Comparison of ENCODE assay signal across 8 cellular contexts in the genomic region with DNA sequence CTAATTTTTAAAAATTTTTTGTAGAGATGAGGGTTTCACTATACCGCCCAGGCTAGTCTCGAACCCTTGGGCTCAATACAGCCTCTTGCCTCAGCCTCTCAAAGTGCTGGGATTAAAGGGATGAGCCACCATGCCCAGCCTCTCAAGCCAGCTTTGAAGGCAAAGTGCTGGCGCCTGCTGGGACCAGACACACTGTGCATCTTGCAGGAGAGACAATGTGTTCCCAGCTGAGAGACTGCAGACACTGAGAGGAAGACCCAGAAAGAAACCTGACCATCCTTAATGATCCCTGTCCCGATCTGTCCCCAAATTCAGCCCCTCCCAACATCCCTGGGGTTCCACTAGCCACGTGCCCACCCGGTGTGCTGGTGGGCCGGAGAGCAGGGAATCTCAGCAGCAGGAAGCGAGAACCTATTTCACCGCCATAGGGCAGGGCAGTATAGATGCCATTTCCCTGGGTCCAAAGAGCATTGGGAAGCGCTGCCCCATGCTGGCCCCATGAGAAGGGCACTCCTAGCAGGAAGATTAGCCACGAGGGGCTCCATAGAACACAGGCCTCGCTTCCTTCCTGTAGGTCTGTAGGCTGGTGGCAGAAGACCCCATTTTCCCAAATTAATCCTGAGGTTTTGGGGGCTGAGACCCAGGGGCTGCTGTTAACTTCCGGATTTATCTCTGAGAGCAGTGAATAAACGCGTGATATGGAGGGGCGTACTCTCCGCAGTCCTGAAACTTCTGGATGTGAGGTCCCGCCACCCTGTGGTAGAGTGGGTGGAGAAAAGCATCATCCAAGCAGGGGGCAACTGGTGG. TPM values are rescaled to one million over a fixed set of nuclear protein-coding genes. Genes with fewer than 3 reads are reported as not detected.
DNase-seq lines count a peak whose midpoint lies in the region; ATAC-seq and TF ChIP-seq lines count a peak whose summit lies in the region.

No MANE protein-coding gene starts in this region.

- peak; percentile 4 for ATAC-seq in HG03342 (IDR thresholded peaks at IDR 0.05; ENCODE audit: unreplicated experiment)
- ATAC-seq in GM21737 (IDR thresholded peaks at IDR 0.05; ENCODE audit: unreplicated experiment), result no peak
- ATAC-seq in sciatic nerve, result no peak

- no peak overlapping the region for H2AFZ ChIP-seq in ACC112 (ENCODE audit: low read length, unreplicated experiment)

- intact Hi-C loops in breast epithelium (cut with DNase I; ENCODE audit: low total_unique reads), result no loop called here
- intact Hi-C loops in sciatic nerve (cut with DNase I), result loop anchor here (2.0 kb wide), 1 partner anchor 16 kb away; the partner anchor contains the start of gene FDX2

- H3K4me1 ChIP-seq in ACC112 (ENCODE audit: control insufficient read depth, insufficient read depth, low read length, unreplicated experiment), result no peaks in the 10 kb centered on the region
- H3K4me1 ChIP-seq in breast epithelium, result peaks cover 5 to 6% of the 10 kb centered on the region in 2 donors
- H3K4me1 ChIP-seq in mononuclear cell (ENCODE audit: insufficient read depth, low read length), result peaks cover 41% of the 10 kb centered on the region

- no peaks in the 10 kb centered on the region for H3K27me3 ChIP-seq in ACC112 (ENCODE audit: insufficient read depth, low read length)
- no peaks in the 10 kb centered on the region for H3K27me3 ChIP-seq in breast epithelium
- no peaks in the 10 kb centered on the region for H3K27me3 ChIP-seq in mononuclear cell (ENCODE audit: insufficient read depth, low read length)

- no peak for TF ChIP-seq CTCF in breast epithelium (IDR thresholded peaks at IDR 0.05)

- no peaks in the 10 kb centered on the region for H3K9me3 ChIP-seq in breast epithelium
- H3K9me3 ChIP-seq in mononuclear cell (ENCODE audit: low read depth, low read length), result no peaks in the 10 kb centered on the region

- peaks cover 26% of the 10 kb centered on the region for H3K79me2 ChIP-seq in ACC112 (ENCODE audit: control insufficient read depth, insufficient read depth, low read length, unreplicated experiment)

- H3K4me3 ChIP-seq in ACC112 (ENCODE audit: low read depth, low read length) (peak overlapping the region; percentile 91), breast epithelium (peak overlapping the region; percentile 70 to 89 (median 81)), mononuclear cell (ENCODE audit: low read length) (peak overlapping the region; percentile 86)

- H3K27ac ChIP-seq in ACC112 (ENCODE audit: low read depth, low read length) (peak overlapping the region; percentile 95), breast epithelium (peak overlapping the region; percentile 79 to 84)

- H3K36me3 ChIP-seq in ACC112 (ENCODE audit: insufficient read depth, low read length) (no peaks in the 10 kb centered on the region), breast epithelium (peaks cover 10% of the 10 kb centered on the region)

- no peak for TF ChIP-seq POLR2A in breast epithelium (IDR thresholded peaks at IDR 0.05)

- DNase-seq in breast epithelium (ENCODE audit: low spot score in 2 of 2) (no peak), sciatic nerve (ENCODE audit: low spot score) (no peak), iPS-NIHi7 (ENCODE audit: extremely low spot score) (no peak), hypothalamus (lab: John Stamatoyannopoulos, UW) (no peak)

RNA-seq across cellular contexts. Expression of gene RAVER1, which starts 1.0 kb away (rescaled TPM):
- total RNA-seq in breast epithelium (10 to 100 TPM; 10.7 to 17.7 (median 12.3) TPM), mononuclear cell (9.6 TPM), sciatic nerve (20.3 TPM)

RNA-seq across cellular contexts. Expression of gene ICAM3, which starts 7.1 kb away (rescaled TPM):
- 10 to 100 TPM in 1 of 3 donors, 1 to 10 TPM in 2; 5.9 to 10.1 (median 7.9) TPM for total RNA-seq in breast epithelium
- total RNA-seq in mononuclear cell, result 151 TPM
- 10.5 TPM for total RNA-seq in sciatic nerve

RNA-seq across cellular contexts. Expression of gene FDX2, which starts 16.5 kb away (rescaled TPM):
- total RNA-seq in breast epithelium, result 10 to 100 TPM; 14.7 to 19.9 (median 15.7) TPM
- 1.5 TPM for total RNA-seq in mononuclear cell
- total RNA-seq in sciatic nerve, result 15.2 TPM

RNA-seq across cellular contexts. Expression of gene ZGLP1, which starts 22.7 kb away (rescaled TPM):
- total RNA-seq in breast epithelium, result 1 to 10 TPM; 1.3 to 4.4 (median 3.3) TPM
- 1.6 TPM for total RNA-seq in mononuclear cell
- total RNA-seq in sciatic nerve, result 5.7 TPM

RNA-seq across cellular contexts. Expression of gene ICAM5, which starts 42.6 kb away (rescaled TPM):
- total RNA-seq in breast epithelium, result 1 to 10 TPM in 2 of 3 donors, under 1 TPM in 1; 0.64 to 1.8 (median 1.3) TPM
- total RNA-seq in mononuclear cell, result 0.42 TPM
- total RNA-seq in sciatic nerve, result 1.6 TPM

Comparison
In these comparisons a context has a peak if more than half of its experiments do, and no peak if none do; other contexts are left out.
1. RNA of gene ICAM3, which starts 7.1 kb away (total RNA-seq): 151 TPM in mononuclear cell (single experiment); 10.5 TPM in sciatic nerve (single experiment) and 5.9 to 10.1 TPM in breast epithelium; every median in the first group is over 10 times any median in the second.
2. Peak in every context shown above with its lines, with median percentiles within 50 percentile points of each other: H3K4me3 ChIP-seq.